ENCODE assay signal across 1 cellular context in genomic region chr10:110323503-110323902, GRCh38.
TF ChIP-seq lines count a peak whose summit lies in the region.

No MANE protein-coding gene starts in this region.

TF ChIP-seq in IMR-90, 13 proteins besides CTCF, POLR2A, EP300 and RAD21 (continued from another document):
- TF ChIP-seq, protein P1, sequence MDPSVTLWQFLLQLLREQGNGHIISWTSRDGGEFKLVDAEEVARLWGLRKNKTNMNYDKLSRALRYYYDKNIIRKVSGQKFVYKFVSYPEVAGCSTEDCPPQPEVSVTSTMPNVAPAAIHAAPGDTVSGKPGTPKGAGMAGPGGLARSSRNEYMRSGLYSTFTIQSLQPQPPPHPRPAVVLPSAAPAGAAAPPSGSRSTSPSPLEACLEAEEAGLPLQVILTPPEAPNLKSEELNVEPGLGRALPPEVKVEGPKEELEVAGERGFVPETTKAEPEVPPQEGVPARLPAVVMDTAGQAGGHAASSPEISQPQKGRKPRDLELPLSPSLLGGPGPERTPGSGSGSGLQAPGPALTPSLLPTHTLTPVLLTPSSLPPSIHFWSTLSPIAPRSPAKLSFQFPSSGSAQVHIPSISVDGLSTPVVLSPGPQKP (IDR thresholded peaks at IDR 0.05; ENCODE audit: borderline replicate concordance, low read depth, low read length), result no peak
- TF ChIP-seq SMC3 (IDR thresholded peaks at IDR 0.05; ENCODE audit: low read depth, low read length) (peak; percentile 17; the same call in 1 of the 2 replicates), MAZ (IDR thresholded peaks at IDR 0.05; ENCODE audit: borderline replicate concordance, low read depth, low read length) (0 out of 2 replicates have a peak, but pooled peaks have one; percentile 25), MXI1 (IDR thresholded peaks at IDR 0.05; ENCODE audit: borderline replicate concordance, low read depth, low read length) (no peak), NFE2L2 (IDR thresholded peaks at IDR 0.05; ENCODE audit: low read depth, low read length) (peak; percentile 76), CEBPB (IDR thresholded peaks at IDR 0.05; ENCODE audit: low read depth, low read length) (no peak), FOS (IDR thresholded peaks at IDR 0.05; ENCODE audit: low read depth, low read length) (peak; percentile 87)
